ENCODE assay signal across 12 cellular contexts in the genomic region with DNA sequence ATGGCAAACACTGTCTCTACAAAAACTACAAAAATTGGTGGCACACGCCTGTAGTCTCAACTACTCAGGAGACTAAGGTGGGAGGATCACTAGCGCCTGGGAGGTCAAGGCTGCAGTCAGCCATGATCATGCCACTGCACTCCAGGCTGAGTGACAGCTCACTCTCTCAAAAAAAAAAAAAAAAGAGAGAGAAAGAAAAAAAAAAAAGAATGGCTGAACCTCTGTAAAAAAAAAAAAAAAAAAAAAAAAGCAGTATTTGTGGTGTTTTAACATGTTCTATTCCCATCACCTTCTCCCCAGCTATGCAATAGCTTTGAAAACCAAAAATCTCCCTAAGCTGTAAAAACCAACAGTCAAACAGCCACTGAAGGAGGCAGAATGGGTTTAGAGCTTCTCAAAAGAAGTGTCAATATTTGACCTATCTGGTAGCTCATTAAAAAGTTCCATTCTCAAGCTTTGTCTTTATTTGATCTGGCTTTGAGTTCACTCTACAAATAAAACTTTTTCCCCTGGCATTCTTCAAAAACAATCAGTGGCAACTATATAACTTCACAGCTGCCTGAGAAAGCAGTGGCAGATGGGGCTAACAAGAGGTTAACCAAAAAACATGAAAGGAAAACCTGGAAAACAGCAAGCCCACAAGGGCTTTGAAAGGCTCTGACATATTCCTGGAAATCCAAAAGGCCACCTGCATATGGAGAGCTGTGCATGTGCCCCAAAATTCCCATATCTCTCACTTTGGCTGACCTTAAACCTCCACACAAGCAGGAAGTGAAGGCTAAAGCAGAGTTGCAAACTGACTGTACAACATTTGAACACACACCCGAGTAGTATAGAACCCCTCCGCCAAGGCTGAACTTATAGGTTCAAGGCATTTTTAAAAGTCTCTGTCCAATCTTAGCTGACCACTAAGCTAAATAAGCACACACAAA. TPM values are rescaled to one million over a fixed set of nuclear protein-coding genes. Genes with fewer than 3 reads are reported as not detected.
DNase-seq lines count a peak whose midpoint lies in the region; ATAC-seq and TF ChIP-seq lines count a peak whose summit lies in the region.
"Had no signal": no experiment of that assay in that cellular context is flagged by ENCODE, and none has a peak within 500 bp of the region (broad histone marks: within the 10 kb centered on the region; RNA-seq: fewer than 3 reads in every experiment).

No MANE protein-coding gene starts in this region.

- H3K9me3 ChIP-seq in endodermal cell (ENCODE audit: control insufficient read depth, low read length): no peaks in the 10 kb centered on the region
- no peaks in the 10 kb centered on the region for H3K9me3 ChIP-seq in upper lobe of right lung
- H3K9me3 ChIP-seq: prostate gland had no signal

- peaks cover 6% of the 10 kb centered on the region for H3K9me3 Mint-ChIP-seq in activated naive CD4-positive, alpha-beta T cell treated with anti-CD3 and anti-CD28 coated beads, Interleukin-2, amount 50 U/mL, for 24 hours
- H3K9me3 Mint-ChIP-seq in endodermal cell: no peaks in the 10 kb centered on the region

- H3K4me3 Mint-ChIP-seq in activated naive CD4-positive, alpha-beta T cell treated with anti-CD3 and anti-CD28 coated beads, Interleukin-2, amount 50 U/mL, for 24 hours: no peak overlapping the region
- no peak overlapping the region for H3K4me3 Mint-ChIP-seq in endodermal cell

- H3K27ac ChIP-seq in endodermal cell (ENCODE audit: low read depth, low read length) (no peak overlapping the region), upper lobe of right lung (no peak overlapping the region)
- H3K27ac ChIP-seq: GM23248, HL-60, WERI-Rb-1 had no signal

- H3K4me1 Mint-ChIP-seq in activated naive CD4-positive, alpha-beta T cell treated with anti-CD3 and anti-CD28 coated beads, Interleukin-2, amount 50 U/mL, for 24 hours: peaks cover 29% of the 10 kb centered on the region
- peaks cover 35% of the 10 kb centered on the region for H3K4me1 Mint-ChIP-seq in endodermal cell

- no peak for DNase-seq in activated naive CD4-positive, alpha-beta T cell treated with Interleukin-2 at 50 U/mL for 16 hours
- DNase-seq in NCI-H774 (lab: John Stamatoyannopoulos, UW) (peak; percentile 59), endodermal cell (no peak), upper lobe of right lung (no peak), iPS-NIHi7 (ENCODE audit: extremely low spot score) (no peak)
- DNase-seq: WERI-Rb-1 had no signal

- TF ChIP-seq CTCF in endodermal cell (conservative IDR thresholded peaks at IDR 0.05) (no peak), upper lobe of right lung (IDR thresholded peaks at IDR 0.05) (no peak)

- ATAC-seq in upper lobe of right lung (peak; percentile 43), GM18517 (IDR thresholded peaks at IDR 0.05; ENCODE audit: unreplicated experiment) (no peak), GM19463 (IDR thresholded peaks at IDR 0.05; ENCODE audit: unreplicated experiment) (no peak)

- H3K27me3 ChIP-seq in endodermal cell (ENCODE audit: control insufficient read depth, insufficient read depth, low read length, poor library complexity, severe bottlenecking): no peaks in the 10 kb centered on the region
- H3K27me3 ChIP-seq in upper lobe of right lung: no peaks in the 10 kb centered on the region

- peak overlapping the region; percentile 35 for H3K27ac Mint-ChIP-seq in activated naive CD4-positive, alpha-beta T cell treated with anti-CD3 and anti-CD28 coated beads, Interleukin-2, amount 50 U/mL, for 24 hours
- H3K27ac Mint-ChIP-seq in endodermal cell: peak overlapping the region; percentile 85

- no peak overlapping the region for H3K9ac ChIP-seq in endodermal cell (ENCODE audit: extremely low read depth, low read length, poor library complexity, severe bottlenecking)
- H3K9ac ChIP-seq: GM23248 had no signal

- WGBS in endodermal cell (ENCODE audit: insufficient coverage in 1 of 2, insufficient read length in 1 of 2), 2 experiments: 83 to 93% methylated on average over 1 to 4 of the region's 4 CpGs

- H3K4me1 ChIP-seq in endodermal cell (ENCODE audit: control insufficient read depth, insufficient read depth, low read length) (peaks cover 11% of the 10 kb centered on the region), upper lobe of right lung (peaks cover 35% of the 10 kb centered on the region)

- H3K36me3 Mint-ChIP-seq in activated naive CD4-positive, alpha-beta T cell treated with anti-CD3 and anti-CD28 coated beads, Interleukin-2, amount 50 U/mL, for 24 hours: peaks cover 13% of the 10 kb centered on the region
- peaks cover 4% of the 10 kb centered on the region for H3K36me3 Mint-ChIP-seq in endodermal cell (ENCODE audit: low read depth)

- no peaks in the 10 kb centered on the region for H3K27me3 Mint-ChIP-seq in activated naive CD4-positive, alpha-beta T cell treated with anti-CD3 and anti-CD28 coated beads, Interleukin-2, amount 50 U/mL, for 24 hours
- H3K27me3 Mint-ChIP-seq in endodermal cell (ENCODE audit: insufficient read depth): no peaks in the 10 kb centered on the region

- no peak overlapping the region for H3K4me3 ChIP-seq in endodermal cell (ENCODE audit: low read length)
- no peak overlapping the region for H3K4me3 ChIP-seq in upper lobe of right lung
- H3K4me3 ChIP-seq: GM23248, prostate gland had no signal

- intact Hi-C loops in upper lobe of right lung (cut with DNase I): no loop called here

- H3K36me3 ChIP-seq in endodermal cell (ENCODE audit: control insufficient read depth, insufficient read depth, low read length): no peaks in the 10 kb centered on the region
- H3K36me3 ChIP-seq in upper lobe of right lung: no peaks in the 10 kb centered on the region
- H3K36me3 ChIP-seq: prostate gland, WERI-Rb-1 had no signal

RNA-seq across cellular contexts. Expression of a gene that starts 36.0 kb away (rescaled TPM):
- total RNA-seq in endodermal cell (10 to 100 TPM; 54.1 to 74.3 TPM), upper lobe of right lung (72.4 TPM)
- polyA plus RNA-seq in endodermal cell (2013, experiment 1 of 2): 29.5 TPM
- polyA plus RNA-seq in endodermal cell (2013, experiment 2 of 2): 25.3 TPM
